In genomic region chr11:126522152-126522551, GRCh38 we compare ENCODE assay signal across 23 cellular contexts.
"Had no signal": no experiment of that assay in that cellular context is flagged by ENCODE, and none has a peak within 500 bp of the region (broad histone marks: within the 10 kb centered on the region; RNA-seq: fewer than 3 reads in every experiment).

No MANE protein-coding gene starts in this region.

- H3K4me3 ChIP-seq: adrenal gland, ascending aorta, dorsolateral prefrontal cortex, esophagus squamous epithelium, heart right ventricle, lung, smooth muscle cell, transverse colon, vagina had no signal

- DNase-seq: activated B cell treated with CpG ODN at 0.5 μM for 24 hours; activated CD4-positive, alpha-beta T cell treated with anti-CD3 and anti-CD28 coated beads for 36 hours; activated CD4-positive, alpha-beta T cell treated with anti-CD3 and anti-CD28 coated beads, Interleukin-2, amount 50 U/mL, for 48 hours; activated CD8-positive, alpha-beta memory T cell treated with anti-CD3 and anti-CD28 coated beads, Interleukin-2, amount 50 U/mL, for 48 hours; activated naive CD4-positive, alpha-beta T cell; activated T-cell treated with anti-CD3 and anti-CD28 coated beads, Interleukin-2, amount 50 U/mL, for 4 hours; adrenal gland; central memory CD4-positive, alpha-beta T cell; esophagus squamous epithelium; foreskin fibroblast; heart right ventricle; left colon; naive thymus-derived CD4-positive, alpha-beta T cell; occipital lobe; stimulated activated CD4-positive, alpha-beta T cell treated with anti-CD3 and anti-CD28 coated beads, Interleukin-2, amount 100 ng/mL, for 48 hours; stimulated activated CD8-positive, alpha-beta memory T cell treated with anti-CD3 and anti-CD28 coated beads, Interleukin-4, amount 100 ng/mL, for 48 hours; stimulated activated naive B cell treated with anti-CD40 and anti-IgM and Interleukin-4, amounts not matched to agents 10 μg/mL and 1 μg/mL and 100 μg/mL, for 72 hours; transverse colon had no signal

- H3K4me1 ChIP-seq: adrenal gland, ascending aorta, esophagus squamous epithelium, transverse colon, vagina had no signal

- H3K4me2 ChIP-seq: smooth muscle cell had no signal

- H3K9me3 ChIP-seq: adrenal gland, ascending aorta, esophagus squamous epithelium, heart right ventricle, transverse colon, vagina had no signal

- H3K36me3 ChIP-seq: adrenal gland, ascending aorta, esophagus squamous epithelium, heart right ventricle, transverse colon, vagina had no signal

- H3K27ac ChIP-seq: adrenal gland, ascending aorta, esophagus squamous epithelium, heart right ventricle, transverse colon, vagina had no signal

- H3K27me3 ChIP-seq: adrenal gland, ascending aorta, dorsolateral prefrontal cortex, transverse colon, vagina had no signal
